ENCODE assay signal across 12 cellular contexts in the genomic region with DNA sequence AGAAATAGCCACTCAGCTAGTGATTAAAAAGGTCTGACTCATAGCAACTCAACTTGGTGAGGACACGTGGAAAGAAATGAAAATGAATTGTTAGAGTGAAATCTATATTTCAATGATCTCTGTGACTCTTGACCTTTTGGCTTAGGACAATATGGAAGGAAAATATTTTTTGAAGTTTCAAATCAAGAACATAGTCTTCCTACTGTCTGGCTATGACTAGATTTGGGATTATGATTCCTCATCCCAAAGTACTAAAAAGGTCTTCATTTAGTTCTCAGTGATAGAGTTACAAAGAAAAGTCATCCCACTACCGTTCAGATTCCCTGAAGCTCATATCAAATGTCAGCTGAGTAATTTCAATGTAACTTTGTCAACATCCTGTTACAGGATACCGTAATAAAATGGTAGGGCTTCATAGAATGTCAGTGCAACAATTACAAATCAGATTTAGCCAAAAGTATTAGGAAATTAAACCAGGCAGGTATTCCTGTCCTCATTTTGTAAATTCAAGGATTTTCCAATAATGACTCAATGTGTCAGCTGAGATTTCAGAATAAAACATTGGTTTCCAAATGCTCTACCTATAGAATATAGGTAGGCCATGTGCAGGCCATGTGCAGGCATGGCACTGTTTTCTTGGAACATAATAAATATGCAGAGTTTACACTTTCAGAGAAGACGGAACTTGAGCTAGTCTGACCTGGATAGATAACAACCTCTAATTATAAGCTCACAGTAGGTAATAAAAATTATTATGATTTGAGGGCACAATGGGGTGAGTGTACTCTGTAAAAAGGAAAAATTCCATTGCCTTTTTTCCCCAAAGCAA. TPM values are rescaled to one million over a fixed set of nuclear protein-coding genes. Genes with fewer than 3 reads are reported as not detected.
DNase-seq lines count a peak whose midpoint lies in the region; ATAC-seq and TF ChIP-seq lines count a peak whose summit lies in the region.
"Had no signal": no experiment of that assay in that cellular context is flagged by ENCODE, and none has a peak within 500 bp of the region (broad histone marks: within the 10 kb centered on the region; RNA-seq: fewer than 3 reads in every experiment).

No MANE protein-coding gene starts in this region.

- no peak overlapping the region for H3K23ac ChIP-seq in H9 (ENCODE audit: insufficient read length, low read depth, low read length)

- H2BK15ac ChIP-seq in H9 (ENCODE audit: low read depth, low read length), result no peak overlapping the region

- H3K4me1 ChIP-seq in H9 (ENCODE audit: insufficient read depth, low read length), result no peaks in the 10 kb centered on the region

- H2BK120ac ChIP-seq in H9 (ENCODE audit: low read depth, low read length, poor library complexity, severe bottlenecking), result no peak overlapping the region

- H3K56ac ChIP-seq in H9 (ENCODE audit: insufficient read length, low read depth, low read length), result no peak overlapping the region

- no peak overlapping the region for H3K4me2 ChIP-seq in H9 (ENCODE audit: insufficient read depth, insufficient read length, low read length)

- no peaks in the 10 kb centered on the region for H3K9me3 ChIP-seq in H9 (ENCODE audit: control insufficient read depth, low read depth, low read length)
- H3K9me3 ChIP-seq: suprapubic skin had no signal

- H3K27me3 Mint-ChIP-seq in osteocyte (ENCODE audit: unreplicated experiment) (peaks cover 13% of the 10 kb centered on the region), H9 (ENCODE audit: low read depth) (peaks cover 9% of the 10 kb centered on the region)

- no peaks in the 10 kb centered on the region for H3K9me3 Mint-ChIP-seq in osteocyte (ENCODE audit: unreplicated experiment)
- no peaks in the 10 kb centered on the region for H3K9me3 Mint-ChIP-seq in H9

- H2BK5ac ChIP-seq in H9 (ENCODE audit: insufficient read length, low read length), result no peak overlapping the region

- H4K91ac ChIP-seq in H9 (ENCODE audit: insufficient read length, low read depth, low read length), result no peak overlapping the region

- H4K5ac ChIP-seq in H9 (ENCODE audit: insufficient read length, low read depth, low read length), result no peak overlapping the region

- H3K4me3 Mint-ChIP-seq in osteocyte (ENCODE audit: unreplicated experiment) (no peak overlapping the region), H9 (no peak overlapping the region)

- DNase-seq in GF-D8 (lab: John Stamatoyannopoulos, UW) (peak; percentile 13), M059J (ENCODE audit: low read depth) (peak; percentile 75), cardiac fibroblast (ENCODE audit: low read depth in 2 of 2) (peak; percentile 27 to 62), osteocyte (ENCODE audit: extremely low spot score, unreplicated experiment) (no peak), NCI-H1436 treated with DMSO at 0.1 percent for 48 hours (lab: John Stamatoyannopoulos, UW) (no peak), H9 (no peak), NCI-H1105 treated with DMSO at 0.1 percent for 48 hours (lab: John Stamatoyannopoulos, UW) (no peak)
- DNase-seq: DND-41, Karpas-422, NCI-H524 had no signal

- H3K27ac Mint-ChIP-seq in osteocyte (ENCODE audit: unreplicated experiment), result peak overlapping the region; percentile 48
- H3K27ac Mint-ChIP-seq in H9, result no peak overlapping the region

- H3K27ac ChIP-seq in H9 (ENCODE audit: insufficient read length, low read depth, low read length), result no peak overlapping the region
- H3K27ac ChIP-seq: suprapubic skin had no signal

- no peak overlapping the region for H4K8ac ChIP-seq in H9 (replicated peaks; ENCODE audit: insufficient read length, low read depth, low read length)

- no peak overlapping the region for H2AK5ac ChIP-seq in H9 (ENCODE audit: insufficient read length, low read length)

- no peak overlapping the region for H3K4ac ChIP-seq in H9 (ENCODE audit: low read depth, low read length)

- H3K36me3 Mint-ChIP-seq in osteocyte (ENCODE audit: unreplicated experiment) (no peaks in the 10 kb centered on the region), H9 (ENCODE audit: insufficient read depth in 1 of 3, low read depth in 3 of 3) (no peaks in the 10 kb centered on the region)

- no peak overlapping the region for H2AFZ ChIP-seq in H9 (ENCODE audit: low read length)

- no peak overlapping the region for H3K4me3 ChIP-seq in cardiac fibroblast (replicated peaks in 1 of 2; ENCODE audit: low read depth in 2 of 2, low read length in 2 of 2)
- H3K4me3 ChIP-seq: suprapubic skin had no signal

- no peak overlapping the region for H3K9ac ChIP-seq in H9 (ENCODE audit: extremely low read depth, insufficient read length, low read length)

- H2BK20ac ChIP-seq in H9 (ENCODE audit: low read depth, low read length, poor library complexity, severe bottlenecking), result no peak overlapping the region

- H2BK12ac ChIP-seq in H9 (ENCODE audit: insufficient read length, low read depth, low read length), result no peak overlapping the region

- H3K18ac ChIP-seq in H9 (ENCODE audit: insufficient read length, low read depth, low read length), result no peak overlapping the region

- ATAC-seq in GM18861 (IDR thresholded peaks at IDR 0.05; ENCODE audit: unreplicated experiment), result no peak

- no peaks in the 10 kb centered on the region for H3K27me3 ChIP-seq in H9 (ENCODE audit: insufficient read depth, low read length)
- H3K27me3 ChIP-seq: suprapubic skin had no signal

- peaks cover 25% of the 10 kb centered on the region for H3K4me1 Mint-ChIP-seq in osteocyte (ENCODE audit: unreplicated experiment)
- H3K4me1 Mint-ChIP-seq in H9, result peaks cover 3 to 5% of the 10 kb centered on the region in 2 experiments

- WGBS in H9 (ENCODE audit: extremely low coverage, insufficient read length, low lambda C conversion rate), result no CpG with 5 or more reads among the region's 4 CpGs

- no peak overlapping the region for H3T11ph ChIP-seq in H9 (ENCODE audit: low read length)

- H3K79me1 ChIP-seq in H9 (ENCODE audit: insufficient read depth, low read depth, low read length, poor library complexity, severe bottlenecking), result no peaks in the 10 kb centered on the region

- no peaks in the 10 kb centered on the region for H3K79me2 ChIP-seq in H9 (ENCODE audit: insufficient read depth, low read length)

- no peaks in the 10 kb centered on the region for H4K20me1 ChIP-seq in H9 (ENCODE audit: control insufficient read depth, insufficient read depth, insufficient read length)

- H3K23me2 ChIP-seq in H9 (ENCODE audit: insufficient read length, low read depth, low read length, poor library complexity, severe bottlenecking), result no peaks in the 10 kb centered on the region

- H3K14ac ChIP-seq in H9 (ENCODE audit: insufficient read depth, low read length), result no peak overlapping the region

- TF ChIP-seq CTCF in cardiac fibroblast (IDR thresholded peaks at IDR 0.05; ENCODE audit: low read depth, low read length) (no peak), osteocyte (IDR thresholded peaks at IDR 0.05) (no peak), H9 (conservative IDR thresholded peaks at IDR 0.05) (no peak)

RNA-seq across cellular contexts. Expression of a gene that starts 36.0 kb away (rescaled TPM):
- 8.3 and 10.6 TPM in 2 replicates for total RNA-seq in M059J (2014; rRNA removed; shearing (Covaris generic))
- total RNA-seq in osteocyte, result not detected in 2 replicates
- 1.9 and 2.1 TPM in 2 replicates for total RNA-seq in H9 (2021)

RNA-seq across cellular contexts. Expression of a gene that starts 40.4 kb away (rescaled TPM):
- total RNA-seq in M059J (2014; rRNA removed; shearing (Covaris generic)), result 48.7 and 77.6 TPM in 2 replicates
- 36.5 and 40.1 TPM in 2 replicates for total RNA-seq in osteocyte
- total RNA-seq in H9 (2021), result 24.2 TPM in 2 replicates

Comparison
In these comparisons a context has a peak if more than half of its experiments do, and no peak if none do; other contexts are left out.
1. DNase-seq: peak in GF-D8 (single experiment), M059J (single experiment) and cardiac fibroblast (2 of 2); none in osteocyte (single experiment), NCI-H1436 treated with DMSO at 0.1 percent for 48 hours (single experiment), H9 (single experiment) and NCI-H1105 treated with DMSO at 0.1 percent for 48 hours (single experiment).